Comparison of ENCODE assay signal across 8 cellular contexts in genomic region chr5:107388111-107388861, GRCh38.
DNase-seq lines count a peak whose midpoint lies in the region; ATAC-seq and TF ChIP-seq lines count a peak whose summit lies in the region.

No MANE protein-coding gene starts in this region.

- TF ChIP-seq CTCF in AG09319 (IDR thresholded peaks at IDR 0.05; ENCODE audit: low read depth, low read length) (no peak), foreskin keratinocyte (conservative IDR thresholded peaks at IDR 0.05) (no peak), upper lobe of left lung (IDR thresholded peaks at IDR 0.05) (no peak)

- no peaks in the 10 kb centered on the region for H3K36me3 ChIP-seq in upper lobe of left lung

- H3K27ac ChIP-seq in foreskin keratinocyte (no peak overlapping the region), upper lobe of left lung (peak overlapping the region in 3 of 4 donors; percentile 20 to 62 (median 49))

- no peak for TF ChIP-seq EP300 in upper lobe of left lung (IDR thresholded peaks at IDR 0.05)

- TF ChIP-seq POLR2A in upper lobe of left lung (IDR thresholded peaks at IDR 0.05), result no peak

- ATAC-seq in GM18870 (IDR thresholded peaks at IDR 0.05; ENCODE audit: unreplicated experiment) (peak; percentile 57), HG03139 (IDR thresholded peaks at IDR 0.05; ENCODE audit: unreplicated experiment) (peak; percentile 27), foreskin keratinocyte (peak; percentile 92), upper lobe of left lung (ENCODE audit: low FRiP score in 2 of 2) (peak; percentile 46 to 56)

- DNase-seq in AG09319 (ENCODE audit: extremely low read depth, low read depth), result peak; percentile 91
- peak; percentile 61 for DNase-seq in SHP77 treated with DMSO at 0.1 percent for 48 hours (lab: John Stamatoyannopoulos, UW)
- DNase-seq in foreskin keratinocyte, result peak; percentile 69 to 83
- no peak for DNase-seq in upper lobe of left lung
- DNase-seq in GOT3 (lab: John Stamatoyannopoulos, UW), result no peak
- no peak for DNase-seq in OCI-M2 (lab: John Stamatoyannopoulos, UW; ENCODE audit: unreplicated experiment)

- H3K9me3 ChIP-seq in upper lobe of left lung, result no peaks in the 10 kb centered on the region

- 34 to 37% methylated on average over 9 of the region's 9 CpGs for WGBS in upper lobe of left lung, 2 donors

- H3K27me3 ChIP-seq in foreskin keratinocyte (no peaks in the 10 kb centered on the region), upper lobe of left lung (no peaks in the 10 kb centered on the region)

- peaks cover 24% of the 10 kb centered on the region for H3K4me1 ChIP-seq in foreskin keratinocyte
- peaks cover 19 to 22% (median 20%) of the 10 kb centered on the region in 4 donors for H3K4me1 ChIP-seq in upper lobe of left lung

- H3K4me3 ChIP-seq in upper lobe of left lung, result no peak overlapping the region

Comparison
In these comparisons a context has a peak if more than half of its experiments do, and no peak if none do; other contexts are left out.
1. DNase-seq: peak in AG09319 (single experiment), SHP77 treated with DMSO at 0.1 percent for 48 hours (single experiment) and foreskin keratinocyte (2 of 2); none in upper lobe of left lung (0 of 2), GOT3 (single experiment) and OCI-M2 (single experiment).
2. ATAC-seq: peak in every context shown above with its lines; median percentile 92 in foreskin keratinocyte; 57 in GM18870; 51 in upper lobe of left lung; 27 in HG03139.